1 cellular context compared by ENCODE assay signal in genomic region chr5:172409477-172409876, GRCh38. TPM values are rescaled to one million over a fixed set of nuclear protein-coding genes. Genes with fewer than 3 reads are reported as not detected.
"Had no signal": no experiment of that assay in that cellular context is flagged by ENCODE, and none has a peak within 500 bp of the region (broad histone marks: within the 10 kb centered on the region; RNA-seq: fewer than 3 reads in every experiment).

No MANE protein-coding gene starts in this region.

RNA-seq across cellular contexts. Expression of gene SH3PXD2B, which starts 44.8 kb away (rescaled TPM):
- polyA plus RNA-seq: immature natural killer cell had no signal
